Comparison of ENCODE assay signal across 8 cellular contexts in genomic region chrX:109709129-109709631, GRCh38. TPM values are rescaled to one million over a fixed set of nuclear protein-coding genes. Genes with fewer than 3 reads are reported as not detected.
DNase-seq lines count a peak whose midpoint lies in the region; ATAC-seq and TF ChIP-seq lines count a peak whose summit lies in the region.

No MANE protein-coding gene starts in this region.

- no peaks in the 10 kb centered on the region for H3K36me3 ChIP-seq in SK-N-MC (ENCODE audit: insufficient read depth, low read length)

- no peaks in the 10 kb centered on the region for H3K9me3 Mint-ChIP-seq in activated naive CD4-positive, alpha-beta T cell treated with anti-CD3 and anti-CD28 coated beads, Interleukin-2, amount 10 ng/mL, durations not matched to agents 7 days and 5 days
- H3K9me3 Mint-ChIP-seq in Calu3 (ENCODE audit: low read depth, unreplicated experiment) = no peaks in the 10 kb centered on the region

- H3K27ac Mint-ChIP-seq in activated naive CD4-positive, alpha-beta T cell treated with anti-CD3 and anti-CD28 coated beads, Interleukin-2, amount 10 ng/mL, durations not matched to agents 7 days and 5 days = peak overlapping the region; percentile 79
- H3K27ac Mint-ChIP-seq in Calu3 (ENCODE audit: unreplicated experiment) = no peak overlapping the region

- no peaks in the 10 kb centered on the region for H3K27me3 Mint-ChIP-seq in activated naive CD4-positive, alpha-beta T cell treated with anti-CD3 and anti-CD28 coated beads, Interleukin-2, amount 10 ng/mL, durations not matched to agents 7 days and 5 days
- no peaks in the 10 kb centered on the region for H3K27me3 Mint-ChIP-seq in Calu3 (ENCODE audit: unreplicated experiment)

- H3K36me3 Mint-ChIP-seq in activated naive CD4-positive, alpha-beta T cell treated with anti-CD3 and anti-CD28 coated beads, Interleukin-2, amount 10 ng/mL, durations not matched to agents 7 days and 5 days = peaks cover 4% of the 10 kb centered on the region
- H3K36me3 Mint-ChIP-seq in Calu3 (ENCODE audit: insufficient read depth, unreplicated experiment) = no peaks in the 10 kb centered on the region

- no peaks in the 10 kb centered on the region for H3K9me3 ChIP-seq in SK-N-MC (ENCODE audit: low read depth, low read length)

- peaks cover 55% of the 10 kb centered on the region for H3K4me1 Mint-ChIP-seq in activated naive CD4-positive, alpha-beta T cell treated with anti-CD3 and anti-CD28 coated beads, Interleukin-2, amount 10 ng/mL, durations not matched to agents 7 days and 5 days
- H3K4me1 Mint-ChIP-seq in Calu3 (ENCODE audit: low read depth, unreplicated experiment) = peaks cover 8% of the 10 kb centered on the region

- no peak for DNase-seq in activated naive CD4-positive, alpha-beta T cell treated with anti-CD3 and anti-CD28 coated beads, Interleukin-2, amount 10 ng/mL, durations not matched to agents 7 days and 5 days
- DNase-seq in activated naive CD4-positive, alpha-beta T cell (lab: John Stamatoyannopoulos, UW) = no peak
- no peak for DNase-seq in SK-N-MC (ENCODE audit: low read depth, low spot score)
- DNase-seq in hepatic stellate cell (ENCODE audit: low spot score) = peak; percentile 14
- no peak for DNase-seq in Calu3
- no peak for DNase-seq in substantia nigra (lab: John Stamatoyannopoulos, UW)
- no peak for DNase-seq in NCI-H187 (lab: John Stamatoyannopoulos, UW)

- peak overlapping the region; percentile 42; the same call in 1 of the 2 replicates for H3K4me3 ChIP-seq in SK-N-MC

- ATAC-seq in HG03045 (IDR thresholded peaks at IDR 0.05; ENCODE audit: unreplicated experiment) = peak; percentile 64

- BruUV-seq in Calu3 (replicated peaks; lab: Mats Ljungman, UMichigan) = no TSS peak

- intact Hi-C loops in Calu3 (cut with micrococcal nuclease; ENCODE audit: unreplicated experiment) = loop anchor here (5.0 kb wide), 1 partner anchor 222 kb away; no protein-coding TSS in a partner anchor

- H3K27ac ChIP-seq in SK-N-MC (peak overlapping the region; percentile 87), substantia nigra (ENCODE audit: low read depth, low read length, poor library complexity, severe bottlenecking) (no peak overlapping the region)

- H3K9ac ChIP-seq in SK-N-MC (ENCODE audit: insufficient read length) = peak overlapping the region; percentile 53

- TF ChIP-seq CTCF in Calu3 (IDR thresholded peaks at IDR 0.05; ENCODE audit: unreplicated experiment) = no peak

- no peak overlapping the region for H3K4me3 Mint-ChIP-seq in activated naive CD4-positive, alpha-beta T cell treated with anti-CD3 and anti-CD28 coated beads, Interleukin-2, amount 10 ng/mL, durations not matched to agents 7 days and 5 days
- H3K4me3 Mint-ChIP-seq in Calu3 (ENCODE audit: low read depth, unreplicated experiment) = no peak overlapping the region

- CTCF ChIA-PET in activated naive CD4-positive, alpha-beta T cell treated with anti-CD3 and anti-CD28 coated beads, Interleukin-2, amount 10 ng/mL, durations not matched to agents 7 days and 5 days (lab: Charles Lee) = interaction anchor here (0.8 to 3.0 kb wide), 4 partner anchors 148 to 236 kb away, joined by 3 to 9 read pairs (median 6); no protein-coding TSS in a partner anchor
- CTCF ChIA-PET in Calu3 (lab: Charles Lee) = interaction anchor here (1.0 kb wide), 1 partner anchor 182 kb away, joined by 9 read pairs; no protein-coding TSS in a partner anchor

RNA-seq across cellular contexts. Expression of gene ACSL4, which starts 23.9 kb away (rescaled TPM):
- 64.8 and 72.4 TPM in 2 replicates for total RNA-seq in Calu3 (2022)
